ENCODE assay signal across 8 cellular contexts in the genomic region with DNA sequence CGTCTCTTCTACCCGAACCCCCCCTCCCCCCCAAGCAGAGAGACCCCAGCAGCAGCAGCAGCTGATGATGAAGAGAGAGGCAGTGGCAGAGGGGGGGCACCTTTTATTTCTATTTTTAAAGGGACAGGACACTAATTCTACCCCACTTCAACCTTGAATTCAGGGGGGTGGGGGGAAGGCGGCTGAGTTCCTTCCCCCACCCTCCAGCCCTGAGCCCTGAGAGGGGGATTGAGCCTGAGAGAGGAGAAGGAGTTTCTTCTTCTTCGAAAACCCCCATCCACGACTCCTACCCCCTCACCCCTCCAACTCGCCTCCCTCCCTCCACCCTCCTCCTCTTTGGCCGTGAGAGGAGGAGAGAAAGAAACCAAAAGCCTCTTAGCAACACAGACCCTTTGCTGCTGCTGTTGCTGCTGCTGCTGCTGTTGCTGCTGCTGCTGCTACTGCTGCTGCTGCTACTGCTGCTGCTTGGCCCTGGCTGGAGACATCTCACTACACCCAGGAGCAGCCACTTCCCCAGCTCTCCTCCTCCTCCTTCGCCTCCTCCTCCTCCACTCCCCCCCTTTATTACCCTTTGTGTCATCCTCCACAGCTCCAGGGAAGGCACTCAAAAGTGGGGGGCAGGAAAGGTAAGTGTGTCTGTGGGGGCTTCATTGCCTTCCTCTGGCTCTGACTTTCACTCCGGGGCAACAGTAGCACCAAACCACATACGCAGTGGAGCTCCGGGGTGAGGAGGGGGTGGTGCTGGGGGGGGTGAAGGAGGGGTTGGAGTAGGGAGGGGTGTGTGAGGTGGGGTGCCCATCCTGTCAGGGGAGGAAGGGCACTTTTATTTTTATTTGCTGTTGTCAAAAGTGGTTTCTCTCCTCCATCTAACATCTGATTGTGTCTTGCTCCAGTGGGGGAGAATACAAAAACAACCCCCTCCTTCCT. TPM values are rescaled to one million over a fixed set of nuclear protein-coding genes. Genes with fewer than 3 reads are reported as not detected.
A peak's percentile ranks its signal among the peaks of the same experiment; 100 is the strongest.
DNase-seq lines count a peak whose midpoint lies in the region; ATAC-seq, FAIRE-seq and TF ChIP-seq lines count a peak whose summit lies in the region.

MBD5 (plus strand) TSS at position 33 of the 927 bp plus-strand sequence.

- H3K27me3 Mint-ChIP-seq in activated T-cell treated with anti-CD3 and anti-CD28 coated beads, Interleukin-2, amount 50 U/mL, for 24 hours = no peaks in the 10 kb centered on the region
- no peaks in the 10 kb centered on the region for H3K27me3 Mint-ChIP-seq in nephron progenitor cell (ENCODE audit: low read depth, poor library complexity)

- peak; percentile 74 for FAIRE-seq in GM12892 (lab: Jason Lieb, UNC)

- TF ChIP-seq POLR2A in GM12892 (IDR thresholded peaks at IDR 0.05; ENCODE audit: low read depth, low read length) = no peak; the same call in none of the 2 replicates

- H3K9me3 ChIP-seq in thymus (ENCODE audit: control insufficient read depth) = no peaks in the 10 kb centered on the region

- no peaks in the 10 kb centered on the region for H3K9me3 Mint-ChIP-seq in activated T-cell treated with anti-CD3 and anti-CD28 coated beads, Interleukin-2, amount 50 U/mL, for 24 hours
- peaks cover 5% of the 10 kb centered on the region for H3K9me3 Mint-ChIP-seq in nephron progenitor cell

- WGBS in thymus = under 1% methylated on average over 11 of the region's 11 CpGs

- H3K27me3 ChIP-seq in thymus (ENCODE audit: control insufficient read depth, insufficient read depth) = no peaks in the 10 kb centered on the region

- peak; percentile 39 for ATAC-seq in HG02852 (IDR thresholded peaks at IDR 0.05; ENCODE audit: unreplicated experiment)

- peak within 1 kb of the TSS; percentile 99 for H3K4me3 Mint-ChIP-seq in activated T-cell treated with anti-CD3 and anti-CD28 coated beads, Interleukin-2, amount 50 U/mL, for 24 hours
- peak within 1 kb of the TSS; percentile 99 for H3K4me3 Mint-ChIP-seq in nephron progenitor cell

- H3K4me1 Mint-ChIP-seq in activated T-cell treated with anti-CD3 and anti-CD28 coated beads, Interleukin-2, amount 50 U/mL, for 24 hours (ENCODE audit: low read depth) = peaks cover 59% of the 10 kb centered on the region
- H3K4me1 Mint-ChIP-seq in nephron progenitor cell = peaks cover 55% of the 10 kb centered on the region

- no peak for TF ChIP-seq CTCF in nephron progenitor cell (IDR thresholded peaks at IDR 0.05)

- DNase-seq in 8988T (peak; percentile 13), GM12892 (ENCODE audit: insufficient read length) (peak; percentile 11), NCI-H226 (peak; percentile 15), fibroblast of peridontal ligament (ENCODE audit: extremely low read depth) (peak; percentile 49), nephron progenitor cell (no peak)
- DNase-seq in activated T-cell treated with anti-CD3 and anti-CD28 coated beads, Interleukin-2, amount 50 U/mL, for 24 hours = no peak

- peak within 1 kb of the TSS; percentile 91 for H3K27ac ChIP-seq in thymus (ENCODE audit: low read depth)

- H3K4me3 ChIP-seq in thymus (ENCODE audit: low read length) = peak within 1 kb of the TSS; percentile 83

- H3K4me1 ChIP-seq in thymus (ENCODE audit: control insufficient read depth, insufficient read depth, low read length) = peaks cover 6% of the 10 kb centered on the region

- no peaks in the 10 kb centered on the region for H3K36me3 ChIP-seq in thymus (ENCODE audit: control insufficient read depth, insufficient read depth)

- H3K27ac Mint-ChIP-seq in activated T-cell treated with anti-CD3 and anti-CD28 coated beads, Interleukin-2, amount 50 U/mL, for 24 hours = peak within 1 kb of the TSS; percentile 97
- H3K27ac Mint-ChIP-seq in nephron progenitor cell = peak within 1 kb of the TSS; percentile 100

- peaks cover 30% of the 10 kb centered on the region for H3K36me3 Mint-ChIP-seq in activated T-cell treated with anti-CD3 and anti-CD28 coated beads, Interleukin-2, amount 50 U/mL, for 24 hours (ENCODE audit: low read depth)
- peaks cover 7% of the 10 kb centered on the region for H3K36me3 Mint-ChIP-seq in nephron progenitor cell (ENCODE audit: low read depth)

RNA-seq across cellular contexts. Expression of gene MBD5, which starts in this region (rescaled TPM):
- 25.1 TPM for polyA plus RNA-seq in GM12892 (2012; ENCODE audit: missing spikeins)
- 13.4 TPM for polyA plus RNA-seq in thymus

Comparison
In these comparisons a context has a peak if more than half of its experiments do, and no peak if none do; other contexts are left out.
1. DNase-seq: peak in 8988T (single experiment), GM12892 (single experiment), NCI-H226 (single experiment) and fibroblast of peridontal ligament (single experiment); none in activated T-cell treated with anti-CD3 and anti-CD28 coated beads, Interleukin-2, amount 50 U/mL, for 24 hours (single experiment) and nephron progenitor cell (single experiment).